Comparison of ENCODE assay signal across 1 cellular context in genomic region chr3:99430348-99431134, GRCh38.
A peak's percentile ranks its signal among the peaks of the same experiment; 100 is the strongest.
TF ChIP-seq lines count a peak whose summit lies in the region.

No MANE protein-coding gene starts in this region.

TF ChIP-seq in GM12878, 131 proteins besides CTCF, POLR2A, EP300 and RAD21 (continued from another document and continues in another):
- TF ChIP-seq RELB (IDR thresholded peaks at IDR 0.05; ENCODE audit: low read depth), result no peak
- no peak for TF ChIP-seq RELA (IDR thresholded peaks at IDR 0.05; ENCODE audit: borderline replicate concordance, partially characterized antibody)
- TF ChIP-seq SMARCA5 (IDR thresholded peaks at IDR 0.05), result no peak
- no peak for TF ChIP-seq NR2F1 (conservative IDR thresholded peaks at IDR 0.05)
- no peak for TF ChIP-seq RB1 (IDR thresholded peaks at IDR 0.05; ENCODE audit: borderline replicate concordance)
- TF ChIP-seq HDAC2 (IDR thresholded peaks at IDR 0.05), result no peak
- no peak for TF ChIP-seq SIX5 (IDR thresholded peaks at IDR 0.05; ENCODE audit: low read depth, low read length, severe bottlenecking)
- no peak for TF ChIP-seq ELK1 (IDR thresholded peaks at IDR 0.05; ENCODE audit: low read depth, low read length)
- TF ChIP-seq GATAD2B (conservative IDR thresholded peaks at IDR 0.05; ENCODE audit: low read depth), result no peak
- TF ChIP-seq ZNF687 (IDR thresholded peaks at IDR 0.05), result no peak
- no peak for TF ChIP-seq BHLHE40 (IDR thresholded peaks at IDR 0.05; ENCODE audit: borderline replicate concordance in 1 of 2, low read depth in 2 of 2, low read length in 1 of 2)
- TF ChIP-seq EED (IDR thresholded peaks at IDR 0.05; ENCODE audit: low read depth), result peak; percentile 74
- no peak for TF ChIP-seq KAT2A (conservative IDR thresholded peaks at IDR 0.05; ENCODE audit: control insufficient read depth, low read depth, low read length)
- no peak for TF ChIP-seq BMI1 (IDR thresholded peaks at IDR 0.05; ENCODE audit: borderline replicate concordance)
- TF ChIP-seq SMAD1 (IDR thresholded peaks at IDR 0.05; ENCODE audit: low read depth, partially characterized antibody), result no peak
- no peak for TF ChIP-seq POLR2AphosphoS2 (IDR thresholded peaks at IDR 0.05; ENCODE audit: low read depth, low read length)
- no peak for TF ChIP-seq PAX8 (IDR thresholded peaks at IDR 0.05)
- TF ChIP-seq SP1 (IDR thresholded peaks at IDR 0.05; ENCODE audit: low read depth, low read length), result no peak
- TF ChIP-seq IRF4 (IDR thresholded peaks at IDR 0.05; ENCODE audit: low read depth, low read length), result peak; percentile 59; the same call in 1 of the 2 replicates
- no peak for TF ChIP-seq ZZZ3 (IDR thresholded peaks at IDR 0.05; ENCODE audit: control insufficient read depth, insufficient read length, low read depth)
- TF ChIP-seq USF1 (IDR thresholded peaks at IDR 0.05; ENCODE audit: borderline replicate concordance, extremely low read length, insufficient read depth, low read depth, low read length), result no peak
- TF ChIP-seq SIN3A (IDR thresholded peaks at IDR 0.05; ENCODE audit: low read depth, low read length), result no peak
- no peak for TF ChIP-seq ZNF207 (IDR thresholded peaks at IDR 0.05; ENCODE audit: borderline replicate concordance)
- no peak for TF ChIP-seq YBX1 (IDR thresholded peaks at IDR 0.05)
- TF ChIP-seq, protein P1, sequence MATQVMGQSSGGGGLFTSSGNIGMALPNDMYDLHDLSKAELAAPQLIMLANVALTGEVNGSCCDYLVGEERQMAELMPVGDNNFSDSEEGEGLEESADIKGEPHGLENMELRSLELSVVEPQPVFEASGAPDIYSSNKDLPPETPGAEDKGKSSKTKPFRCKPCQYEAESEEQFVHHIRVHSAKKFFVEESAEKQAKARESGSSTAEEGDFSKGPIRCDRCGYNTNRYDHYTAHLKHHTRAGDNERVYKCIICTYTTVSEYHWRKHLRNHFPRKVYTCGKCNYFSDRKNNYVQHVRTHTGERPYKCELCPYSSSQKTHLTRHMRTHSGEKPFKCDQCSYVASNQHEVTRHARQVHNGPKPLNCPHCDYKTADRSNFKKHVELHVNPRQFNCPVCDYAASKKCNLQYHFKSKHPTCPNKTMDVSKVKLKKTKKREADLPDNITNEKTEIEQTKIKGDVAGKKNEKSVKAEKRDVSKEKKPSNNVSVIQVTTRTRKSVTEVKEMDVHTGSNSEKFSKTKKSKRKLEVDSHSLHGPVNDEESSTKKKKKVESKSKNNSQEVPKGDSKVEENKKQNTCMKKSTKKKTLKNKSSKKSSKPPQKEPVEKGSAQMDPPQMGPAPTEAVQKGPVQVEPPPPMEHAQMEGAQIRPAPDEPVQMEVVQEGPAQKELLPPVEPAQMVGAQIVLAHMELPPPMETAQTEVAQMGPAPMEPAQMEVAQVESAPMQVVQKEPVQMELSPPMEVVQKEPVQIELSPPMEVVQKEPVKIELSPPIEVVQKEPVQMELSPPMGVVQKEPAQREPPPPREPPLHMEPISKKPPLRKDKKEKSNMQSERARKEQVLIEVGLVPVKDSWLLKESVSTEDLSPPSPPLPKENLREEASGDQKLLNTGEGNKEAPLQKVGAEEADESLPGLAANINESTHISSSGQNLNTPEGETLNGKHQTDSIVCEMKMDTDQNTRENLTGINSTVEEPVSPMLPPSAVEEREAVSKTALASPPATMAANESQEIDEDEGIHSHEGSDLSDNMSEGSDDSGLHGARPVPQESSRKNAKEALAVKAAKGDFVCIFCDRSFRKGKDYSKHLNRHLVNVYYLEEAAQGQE (IDR thresholded peaks at IDR 0.05; ENCODE audit: low read depth, low read length), result no peak
- TF ChIP-seq, protein P2, sequence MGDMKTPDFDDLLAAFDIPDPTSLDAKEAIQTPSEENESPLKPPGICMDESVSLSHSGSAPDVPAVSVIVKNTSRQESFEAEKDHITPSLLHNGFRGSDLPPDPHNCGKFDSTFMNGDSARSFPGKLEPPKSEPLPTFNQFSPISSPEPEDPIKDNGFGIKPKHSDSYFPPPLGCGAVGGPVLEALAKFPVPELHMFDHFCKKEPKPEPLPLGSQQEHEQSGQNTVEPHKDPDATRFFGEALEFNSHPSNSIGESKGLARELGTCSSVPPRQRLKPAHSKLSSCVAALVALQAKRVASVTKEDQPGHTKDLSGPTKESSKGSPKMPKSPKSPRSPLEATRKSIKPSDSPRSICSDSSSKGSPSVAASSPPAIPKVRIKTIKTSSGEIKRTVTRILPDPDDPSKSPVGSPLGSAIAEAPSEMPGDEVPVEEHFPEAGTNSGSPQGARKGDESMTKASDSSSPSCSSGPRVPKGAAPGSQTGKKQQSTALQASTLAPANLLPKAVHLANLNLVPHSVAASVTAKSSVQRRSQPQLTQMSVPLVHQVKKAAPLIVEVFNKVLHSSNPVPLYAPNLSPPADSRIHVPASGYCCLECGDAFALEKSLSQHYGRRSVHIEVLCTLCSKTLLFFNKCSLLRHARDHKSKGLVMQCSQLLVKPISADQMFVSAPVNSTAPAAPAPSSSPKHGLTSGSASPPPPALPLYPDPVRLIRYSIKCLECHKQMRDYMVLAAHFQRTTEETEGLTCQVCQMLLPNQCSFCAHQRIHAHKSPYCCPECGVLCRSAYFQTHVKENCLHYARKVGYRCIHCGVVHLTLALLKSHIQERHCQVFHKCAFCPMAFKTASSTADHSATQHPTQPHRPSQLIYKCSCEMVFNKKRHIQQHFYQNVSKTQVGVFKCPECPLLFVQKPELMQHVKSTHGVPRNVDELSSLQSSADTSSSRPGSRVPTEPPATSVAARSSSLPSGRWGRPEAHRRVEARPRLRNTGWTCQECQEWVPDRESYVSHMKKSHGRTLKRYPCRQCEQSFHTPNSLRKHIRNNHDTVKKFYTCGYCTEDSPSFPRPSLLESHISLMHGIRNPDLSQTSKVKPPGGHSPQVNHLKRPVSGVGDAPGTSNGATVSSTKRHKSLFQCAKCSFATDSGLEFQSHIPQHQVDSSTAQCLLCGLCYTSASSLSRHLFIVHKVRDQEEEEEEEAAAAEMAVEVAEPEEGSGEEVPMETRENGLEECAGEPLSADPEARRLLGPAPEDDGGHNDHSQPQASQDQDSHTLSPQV (IDR thresholded peaks at IDR 0.05), result no peak
- TF ChIP-seq NRF1 (conservative IDR thresholded peaks at IDR 0.05; ENCODE audit: low read depth, low read length), result no peak
- peak; percentile 50; the same call in 1 of the 2 replicates for TF ChIP-seq BCL11A (IDR thresholded peaks at IDR 0.05; ENCODE audit: low read depth, low read length)
- no peak for TF ChIP-seq CHD1 (IDR thresholded peaks at IDR 0.05; ENCODE audit: low read depth, low read length)
- TF ChIP-seq TCF12 (IDR thresholded peaks at IDR 0.05; ENCODE audit: low read depth, low read length), result no peak
- no peak for TF ChIP-seq EZH2 (IDR thresholded peaks at IDR 0.05; ENCODE audit: borderline replicate concordance, control insufficient read depth, low read depth, low read length)
- peak in 1 of 2 experiments; percentile 77; a peak in 2 of 4 replicates for TF ChIP-seq ETV6 (conservative IDR thresholded peaks at IDR 0.05 in 1 of 2, IDR thresholded peaks at IDR 0.05 in 1 of 2; ENCODE audit: borderline replicate concordance in 1 of 2, low read depth in 1 of 2)
- no peak for TF ChIP-seq HSF1 (IDR thresholded peaks at IDR 0.05; ENCODE audit: low read depth, low read length)
- no peak for TF ChIP-seq MTA2 (IDR thresholded peaks at IDR 0.05; ENCODE audit: low read depth)
- TF ChIP-seq TCF3 (IDR thresholded peaks at IDR 0.05; ENCODE audit: borderline replicate concordance, insufficient read depth, low read depth, low read length), result no peak
- TF ChIP-seq JUNB (IDR thresholded peaks at IDR 0.05), result peak; percentile 74
- no peak for TF ChIP-seq ATF7 (IDR thresholded peaks at IDR 0.05; ENCODE audit: low read depth)
- TF ChIP-seq KDM1A (IDR thresholded peaks at IDR 0.05; ENCODE audit: borderline replicate concordance), result no peak
- TF ChIP-seq, protein P3, sequence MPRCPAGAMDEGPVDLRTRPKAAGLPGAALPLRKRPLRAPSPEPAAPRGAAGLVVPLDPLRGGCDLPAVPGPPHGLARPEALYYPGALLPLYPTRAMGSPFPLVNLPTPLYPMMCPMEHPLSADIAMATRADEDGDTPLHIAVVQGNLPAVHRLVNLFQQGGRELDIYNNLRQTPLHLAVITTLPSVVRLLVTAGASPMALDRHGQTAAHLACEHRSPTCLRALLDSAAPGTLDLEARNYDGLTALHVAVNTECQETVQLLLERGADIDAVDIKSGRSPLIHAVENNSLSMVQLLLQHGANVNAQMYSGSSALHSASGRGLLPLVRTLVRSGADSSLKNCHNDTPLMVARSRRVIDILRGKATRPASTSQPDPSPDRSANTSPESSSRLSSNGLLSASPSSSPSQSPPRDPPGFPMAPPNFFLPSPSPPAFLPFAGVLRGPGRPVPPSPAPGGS (IDR thresholded peaks at IDR 0.05; ENCODE audit: borderline replicate concordance, insufficient read depth, low read depth, low read length, poor library complexity, severe bottlenecking), result no peak
- TF ChIP-seq HDAC6 (IDR thresholded peaks at IDR 0.05; ENCODE audit: unreplicated experiment), result no peak
